Comparison of ENCODE assay signal across 3 cellular contexts in the genomic region with DNA sequence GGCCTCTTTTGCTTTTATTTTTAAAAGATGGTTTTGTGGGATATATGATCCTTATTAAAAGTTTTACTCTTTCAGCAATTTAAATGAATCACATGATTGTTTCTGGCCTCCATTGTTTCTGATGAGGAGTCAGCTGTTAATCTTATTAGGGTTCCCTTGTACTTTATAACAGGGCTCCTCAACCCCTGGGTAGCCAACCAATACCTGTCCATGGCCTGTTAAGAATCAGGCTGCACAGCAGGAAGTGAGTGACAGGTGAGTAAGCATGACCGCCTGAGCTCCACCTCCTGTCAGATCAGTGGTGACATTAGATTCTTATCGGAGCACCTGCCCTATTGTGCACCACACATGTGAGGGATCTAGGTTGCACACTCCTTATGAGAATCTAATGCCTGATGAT.
TF ChIP-seq lines count a peak whose summit lies in the region.

No MANE protein-coding gene starts in this region.

TF ChIP-seq in HepG2, 621 proteins besides CTCF, POLR2A, EP300 and RAD21:
- TF ChIP-seq MEIS2 (CRISPR knock-in tag; IDR thresholded peaks at IDR 0.05): no peak
- no peak for TF ChIP-seq PAF1 (CRISPR knock-in tag; IDR thresholded peaks at IDR 0.05)
- peak; percentile 94 for TF ChIP-seq ZNF317 (CRISPR knock-in tag; IDR thresholded peaks at IDR 0.05)
- TF ChIP-seq, protein P1, sequence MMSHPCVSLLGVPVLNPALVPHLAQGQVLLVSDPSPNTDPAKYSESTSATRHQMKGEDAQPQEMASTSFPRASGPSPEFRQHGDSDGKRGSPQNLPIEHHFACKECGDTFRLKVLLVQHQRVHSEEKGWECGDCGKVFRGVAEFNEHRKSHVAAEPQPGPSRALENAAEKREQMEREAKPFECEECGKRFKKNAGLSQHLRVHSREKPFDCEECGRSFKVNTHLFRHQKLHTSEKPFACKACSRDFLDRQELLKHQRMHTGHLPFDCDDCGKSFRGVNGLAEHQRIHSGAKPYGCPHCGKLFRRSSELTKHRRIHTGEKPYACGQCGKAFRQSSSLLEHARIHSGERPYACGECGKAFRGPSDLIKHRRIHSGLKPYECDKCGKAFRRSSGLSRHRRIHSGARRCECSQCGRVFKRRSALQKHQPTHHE (CRISPR knock-in tag; IDR thresholded peaks at IDR 0.05; ENCODE audit: borderline replicate concordance): no peak
TF ChIP-seq in HepG2: peak in this region for 1.

TF ChIP-seq in HCT116, 20 proteins besides CTCF, POLR2A, EP300 and RAD21:
- TF ChIP-seq FOSL1 (IDR thresholded peaks at IDR 0.05; ENCODE audit: low read depth): peak; percentile 13; the same call in 1 of the 2 replicates
- TF ChIP-seq, protein P2, sequence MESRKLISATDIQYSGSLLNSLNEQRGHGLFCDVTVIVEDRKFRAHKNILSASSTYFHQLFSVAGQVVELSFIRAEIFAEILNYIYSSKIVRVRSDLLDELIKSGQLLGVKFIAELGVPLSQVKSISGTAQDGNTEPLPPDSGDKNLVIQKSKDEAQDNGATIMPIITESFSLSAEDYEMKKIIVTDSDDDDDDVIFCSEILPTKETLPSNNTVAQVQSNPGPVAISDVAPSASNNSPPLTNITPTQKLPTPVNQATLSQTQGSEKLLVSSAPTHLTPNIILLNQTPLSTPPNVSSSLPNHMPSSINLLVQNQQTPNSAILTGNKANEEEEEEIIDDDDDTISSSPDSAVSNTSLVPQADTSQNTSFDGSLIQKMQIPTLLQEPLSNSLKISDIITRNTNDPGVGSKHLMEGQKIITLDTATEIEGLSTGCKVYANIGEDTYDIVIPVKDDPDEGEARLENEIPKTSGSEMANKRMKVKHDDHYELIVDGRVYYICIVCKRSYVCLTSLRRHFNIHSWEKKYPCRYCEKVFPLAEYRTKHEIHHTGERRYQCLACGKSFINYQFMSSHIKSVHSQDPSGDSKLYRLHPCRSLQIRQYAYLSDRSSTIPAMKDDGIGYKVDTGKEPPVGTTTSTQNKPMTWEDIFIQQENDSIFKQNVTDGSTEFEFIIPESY (IDR thresholded peaks at IDR 0.05; ENCODE audit: extremely low read depth, insufficient replicate concordance, low read length): no peak

TF ChIP-seq in WTC11, 78 proteins besides CTCF, POLR2A, EP300 and RAD21:
- TF ChIP-seq GABPB1 (CRISPR knock-in tag; IDR thresholded peaks at IDR 0.05): no peak
- TF ChIP-seq OVOL2 (CRISPR knock-in tag; IDR thresholded peaks at IDR 0.05; ENCODE audit: borderline replicate concordance): no peak
- TF ChIP-seq ZNF396 (CRISPR knock-in tag; IDR thresholded peaks at IDR 0.05; ENCODE audit: borderline replicate concordance): no peak
- TF ChIP-seq, protein P3, sequence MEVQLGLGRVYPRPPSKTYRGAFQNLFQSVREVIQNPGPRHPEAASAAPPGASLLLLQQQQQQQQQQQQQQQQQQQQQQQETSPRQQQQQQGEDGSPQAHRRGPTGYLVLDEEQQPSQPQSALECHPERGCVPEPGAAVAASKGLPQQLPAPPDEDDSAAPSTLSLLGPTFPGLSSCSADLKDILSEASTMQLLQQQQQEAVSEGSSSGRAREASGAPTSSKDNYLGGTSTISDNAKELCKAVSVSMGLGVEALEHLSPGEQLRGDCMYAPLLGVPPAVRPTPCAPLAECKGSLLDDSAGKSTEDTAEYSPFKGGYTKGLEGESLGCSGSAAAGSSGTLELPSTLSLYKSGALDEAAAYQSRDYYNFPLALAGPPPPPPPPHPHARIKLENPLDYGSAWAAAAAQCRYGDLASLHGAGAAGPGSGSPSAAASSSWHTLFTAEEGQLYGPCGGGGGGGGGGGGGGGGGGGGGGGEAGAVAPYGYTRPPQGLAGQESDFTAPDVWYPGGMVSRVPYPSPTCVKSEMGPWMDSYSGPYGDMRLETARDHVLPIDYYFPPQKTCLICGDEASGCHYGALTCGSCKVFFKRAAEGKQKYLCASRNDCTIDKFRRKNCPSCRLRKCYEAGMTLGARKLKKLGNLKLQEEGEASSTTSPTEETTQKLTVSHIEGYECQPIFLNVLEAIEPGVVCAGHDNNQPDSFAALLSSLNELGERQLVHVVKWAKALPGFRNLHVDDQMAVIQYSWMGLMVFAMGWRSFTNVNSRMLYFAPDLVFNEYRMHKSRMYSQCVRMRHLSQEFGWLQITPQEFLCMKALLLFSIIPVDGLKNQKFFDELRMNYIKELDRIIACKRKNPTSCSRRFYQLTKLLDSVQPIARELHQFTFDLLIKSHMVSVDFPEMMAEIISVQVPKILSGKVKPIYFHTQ (CRISPR knock-in tag; IDR thresholded peaks at IDR 0.05): no peak
- TF ChIP-seq ZNF317 (CRISPR knock-in tag; IDR thresholded peaks at IDR 0.05; ENCODE audit: borderline replicate concordance, low read depth): peak; percentile 92
- no peak for TF ChIP-seq RELA (CRISPR knock-in tag; IDR thresholded peaks at IDR 0.05; ENCODE audit: borderline replicate concordance)
- no peak for TF ChIP-seq FOXP1 (CRISPR knock-in tag; IDR thresholded peaks at IDR 0.05; ENCODE audit: borderline replicate concordance)
- no peak for TF ChIP-seq ZNF416 (CRISPR knock-in tag; IDR thresholded peaks at IDR 0.05)
- TF ChIP-seq ZNF121 (CRISPR knock-in tag; IDR thresholded peaks at IDR 0.05): no peak
